In genomic region chr10:7192831-7193348, GRCh38 we compare ENCODE assay signal across 1 cellular context.
TF ChIP-seq lines count a peak whose summit lies in the region.

No MANE protein-coding gene starts in this region.

TF ChIP-seq in GM12878, 131 proteins besides CTCF, POLR2A, EP300 and RAD21 (continued from another document):
- TF ChIP-seq NFIC (IDR thresholded peaks at IDR 0.05; ENCODE audit: low read depth, low read length) = 0 out of 2 replicates have a peak, but pooled peaks have one; percentile 36
- no peak for TF ChIP-seq RCOR1 (conservative IDR thresholded peaks at IDR 0.05; ENCODE audit: low read depth, low read length)
- TF ChIP-seq TCF12 (IDR thresholded peaks at IDR 0.05; ENCODE audit: low read depth, low read length) = no peak
- no peak for TF ChIP-seq ZBTB4 (CRISPR knock-in tag; IDR thresholded peaks at IDR 0.05)
- no peak for TF ChIP-seq HDGF (IDR thresholded peaks at IDR 0.05)
- no peak for TF ChIP-seq RFX5 (IDR thresholded peaks at IDR 0.05; ENCODE audit: low read depth, low read length)
- no peak for TF ChIP-seq RAD51 (IDR thresholded peaks at IDR 0.05)
- peak; percentile 81 for TF ChIP-seq RUNX3 (IDR thresholded peaks at IDR 0.05; ENCODE audit: low read length)
- TF ChIP-seq SMAD5 (IDR thresholded peaks at IDR 0.05; ENCODE audit: low read depth) = no peak
